In genomic region chr7:101137651-101138148, GRCh38 we compare ENCODE assay signal across 9 cellular contexts. TPM values are rescaled to one million over a fixed set of nuclear protein-coding genes. Genes with fewer than 3 reads are reported as not detected.
DNase-seq lines count a peak whose midpoint lies in the region; ATAC-seq and TF ChIP-seq lines count a peak whose summit lies in the region.
"Had no signal": no experiment of that assay in that cellular context is flagged by ENCODE, and none has a peak within 500 bp of the region (broad histone marks: within the 10 kb centered on the region; RNA-seq: fewer than 3 reads in every experiment).

No MANE protein-coding gene starts in this region.

- peak overlapping the region; percentile 62 for H4K8ac ChIP-seq in trophoblast cell (ENCODE audit: low read depth, low read length)

- BruUV-seq in Calu3 (replicated peaks; lab: Mats Ljungman, UMichigan), result no TSS peak

- TF ChIP-seq EP300 in SK-N-SH (IDR thresholded peaks at IDR 0.05; ENCODE audit: borderline replicate concordance in 1 of 2, low read depth in 1 of 2, low read length in 1 of 2), result no peak

- H3K4me3 Mint-ChIP-seq in Calu3 (ENCODE audit: low read depth, unreplicated experiment), result no peak overlapping the region

- H2AK5ac ChIP-seq in trophoblast cell (ENCODE audit: low read length), result peak overlapping the region; percentile 97

- H3K18ac ChIP-seq in trophoblast cell (ENCODE audit: low read length), result peak overlapping the region; percentile 62

- POLR2A ChIA-PET in SK-N-SH (lab: Yijun Ruan, JAX), result no interaction called here

- H2BK5ac ChIP-seq in trophoblast cell (ENCODE audit: low read depth, low read length, poor library complexity), result peak overlapping the region; percentile 43

- peak overlapping the region; percentile 58 for H4K91ac ChIP-seq in trophoblast cell (ENCODE audit: low read depth, low read length)

- H3K4ac ChIP-seq in trophoblast cell (ENCODE audit: low read depth, low read length), result no peak overlapping the region

- H3K27ac ChIP-seq in SK-N-SH (ENCODE audit: low read depth in 2 of 2, low read length in 1 of 2), result peak overlapping the region; percentile 71 to 98
- peak overlapping the region; percentile 92 for H3K27ac ChIP-seq in epithelial cell of prostate
- H3K27ac ChIP-seq in trophoblast cell (ENCODE audit: low read depth, low read length), result no peak overlapping the region

- H3K36me3 Mint-ChIP-seq in Calu3 (ENCODE audit: insufficient read depth, unreplicated experiment), result peaks cover 7% of the 10 kb centered on the region

- H2BK12ac ChIP-seq in trophoblast cell (ENCODE audit: low read length), result peak overlapping the region; percentile 90

- DNase-seq in Calu3, result no peak
- no peak for DNase-seq in SK-N-SH
- no peak for DNase-seq in epithelial cell of prostate (ENCODE audit: low read depth, low spot score)
- DNase-seq in trophoblast cell, result peak; percentile 66 to 69
- no peak for DNase-seq in DMS79 (lab: John Stamatoyannopoulos, UW)
- DNase-seq in HuH-7.5 (ENCODE audit: low spot score), result no peak
- DNase-seq in AG08395 (ENCODE audit: low spot score), result no peak

- intact Hi-C loops in Calu3 (cut with micrococcal nuclease; ENCODE audit: unreplicated experiment), result loop anchor here (1.0 kb wide), 1 partner anchor 37 kb away; no protein-coding TSS in a partner anchor

- H3K9ac ChIP-seq in SK-N-SH (peak overlapping the region; percentile 33; the same call in 1 of the 2 replicates), trophoblast cell (ENCODE audit: low read length) (no peak overlapping the region)

- H3K9me3 ChIP-seq in SK-N-SH (no peaks in the 10 kb centered on the region), trophoblast cell (ENCODE audit: insufficient read depth, low read depth, low read length) (peaks cover 3% of the 10 kb centered on the region)

- H3K4me1 ChIP-seq in SK-N-SH (ENCODE audit: control insufficient read depth in 1 of 2, insufficient read depth in 2 of 2, low read depth in 1 of 2, low read length in 1 of 2) (peaks cover 11 to 26% of the 10 kb centered on the region in 2 experiments; a peak in 3 of 4 replicates), trophoblast cell (ENCODE audit: control insufficient read depth in 1 of 2, insufficient read depth in 2 of 2, low read length in 2 of 2) (peaks cover 7 to 10% of the 10 kb centered on the region in 2 experiments)

- peak overlapping the region; percentile 96 for H3K27ac Mint-ChIP-seq in Calu3 (ENCODE audit: unreplicated experiment)

- H2AFZ ChIP-seq in SK-N-SH (ENCODE audit: low read depth) (no peak overlapping the region), trophoblast cell (ENCODE audit: insufficient read depth, low read length, poor library complexity) (no peak overlapping the region)

- H3K23ac ChIP-seq in trophoblast cell (ENCODE audit: low read length), result no peak overlapping the region

- ATAC-seq in GM21786 (IDR thresholded peaks at IDR 0.05; ENCODE audit: unreplicated experiment), result no peak

- TF ChIP-seq RAD21 in SK-N-SH (IDR thresholded peaks at IDR 0.05; ENCODE audit: low read length), result no peak

- H3F3A ChIP-seq in SK-N-SH (replicated peaks; ENCODE audit: insufficient read depth), result peaks cover 90% of the 10 kb centered on the region

- no peak overlapping the region for H3K14ac ChIP-seq in trophoblast cell (ENCODE audit: low read length)

- H3K4me3 ChIP-seq in SK-N-SH (ENCODE audit: low read depth in 2 of 2, low read length in 1 of 2), result 0 out of 4 replicates have a peak overlapping the region, but pooled peaks of 1 of the 2 experiments have one; percentile 4
- no peak overlapping the region for H3K4me3 ChIP-seq in trophoblast cell (ENCODE audit: low read depth, low read length)

- no peaks in the 10 kb centered on the region for H3K27me3 Mint-ChIP-seq in Calu3 (ENCODE audit: unreplicated experiment)

- H3K9me2 ChIP-seq in SK-N-SH, result no peaks in the 10 kb centered on the region

- H3K9me3 Mint-ChIP-seq in Calu3 (ENCODE audit: low read depth, unreplicated experiment), result no peaks in the 10 kb centered on the region

- H3K79me2 ChIP-seq in SK-N-SH (ENCODE audit: insufficient read depth), result 0 out of 2 replicates have a peak, but pooled peaks cover 7% of the 10 kb centered on the region
- no peaks in the 10 kb centered on the region for H3K79me2 ChIP-seq in trophoblast cell (ENCODE audit: control insufficient read depth, insufficient read depth, low read length, poor library complexity)

- H3K79me1 ChIP-seq in trophoblast cell (ENCODE audit: low read length), result peaks cover 6% of the 10 kb centered on the region

- H4K12ac ChIP-seq in trophoblast cell (ENCODE audit: low read depth, low read length), result no peak overlapping the region

- CTCF ChIA-PET in Calu3 (lab: Charles Lee), result no interaction called here
- CTCF ChIA-PET in SK-N-SH (lab: Yijun Ruan, JAX), result interaction anchor here (0.6 to 4.7 kb wide), 40 partner anchors 10 to 355 kb away, joined by 3 to 49 read pairs (median 4); partner anchors contain the start of genes MOGAT3, PLOD3, SERPINE1 and TRIM56

- 88% methylated on average over 8 of the region's 8 CpGs for WGBS in SK-N-SH (ENCODE audit: low lambda C conversion rate)
- WGBS in trophoblast cell (ENCODE audit: extremely low coverage, insufficient coverage, insufficient read length), result no CpG with 5 or more reads among the region's 8 CpGs

- H3K27me3 ChIP-seq in SK-N-SH (ENCODE audit: insufficient read depth) (no peaks in the 10 kb centered on the region), trophoblast cell (ENCODE audit: insufficient read depth, low read length) (no peaks in the 10 kb centered on the region)

- H3K4me1 Mint-ChIP-seq in Calu3 (ENCODE audit: low read depth, unreplicated experiment), result peaks cover 25% of the 10 kb centered on the region

- no peak for TF ChIP-seq CTCF in Calu3 (IDR thresholded peaks at IDR 0.05; ENCODE audit: unreplicated experiment)
- TF ChIP-seq CTCF in SK-N-SH (IDR thresholded peaks at IDR 0.05), result no peak

- H4K20me1 ChIP-seq in SK-N-SH (ENCODE audit: insufficient read depth), result peaks cover 54% of the 10 kb centered on the region

- H3K36me3 ChIP-seq in SK-N-SH (replicated peaks in 1 of 2; ENCODE audit: control insufficient read depth in 1 of 2, insufficient read depth in 2 of 2, low read length in 1 of 2) (peaks cover 21 to 48% of the 10 kb centered on the region in 2 experiments), trophoblast cell (ENCODE audit: control insufficient read depth in 1 of 2, insufficient read depth in 2 of 2, low read length in 2 of 2) (peaks cover 21 to 25% of the 10 kb centered on the region in 2 experiments)

- peak overlapping the region; percentile 49; the same call in 1 of the 2 replicates for H3K4me2 ChIP-seq in SK-N-SH
- H3K4me2 ChIP-seq in trophoblast cell (ENCODE audit: low read length), result no peak overlapping the region

- H2BK120ac ChIP-seq in trophoblast cell (ENCODE audit: insufficient read depth, low read length, poor library complexity), result peak overlapping the region; percentile 74

TF ChIP-seq in SK-N-SH, 30 proteins besides CTCF, POLR2A, EP300 and RAD21:
- TF ChIP-seq SMC3 (IDR thresholded peaks at IDR 0.05; ENCODE audit: low read depth, low read length) (no peak), NFIC (IDR thresholded peaks at IDR 0.05; ENCODE audit: borderline replicate concordance) (no peak), FOXM1 (IDR thresholded peaks at IDR 0.05; ENCODE audit: low read depth) (no peak), POLR2AphosphoS5 (IDR thresholded peaks at IDR 0.05; ENCODE audit: low read depth, low read length) (peak; percentile 6; the same call in 1 of the 2 replicates)
- TF ChIP-seq, protein P1, sequence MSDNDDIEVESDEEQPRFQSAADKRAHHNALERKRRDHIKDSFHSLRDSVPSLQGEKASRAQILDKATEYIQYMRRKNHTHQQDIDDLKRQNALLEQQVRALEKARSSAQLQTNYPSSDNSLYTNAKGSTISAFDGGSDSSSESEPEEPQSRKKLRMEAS (IDR thresholded peaks at IDR 0.05; ENCODE audit: low read depth), result no peak

RNA-seq across cellular contexts. Expression of gene SERPINE1, which starts 10.8 kb away (rescaled TPM):
- 1.1 and 1.8 TPM in 2 replicates for total RNA-seq in Calu3 (2022)
- polyA plus RNA-seq in SK-N-SH (2012; rRNA removed), result 4,174 and 5,753 TPM in 2 replicates
- 2,518 and 3,426 TPM in 2 replicates for polyA plus RNA-seq in SK-N-SH (2012; cell fraction: cytosol; rRNA removed)
- polyA plus RNA-seq in SK-N-SH (2012; cell fraction: nucleus; rRNA removed), result 3,662 and 5,083 TPM in 2 replicates
- polyA plus RNA-seq in trophoblast cell (2013), result 148 and 173 TPM in 2 replicates

RNA-seq across cellular contexts. Expression of gene AP1S1, which starts 16.6 kb away (rescaled TPM):
- 45.6 and 61.6 TPM in 2 replicates for total RNA-seq in Calu3 (2022)
- polyA plus RNA-seq in SK-N-SH (2012; rRNA removed), result 616 and 704 TPM in 2 replicates
- polyA plus RNA-seq in SK-N-SH (2012; cell fraction: cytosol; rRNA removed), result 481 and 593 TPM in 2 replicates
- 340 and 390 TPM in 2 replicates for polyA plus RNA-seq in SK-N-SH (2012; cell fraction: nucleus; rRNA removed)
- polyA plus RNA-seq in trophoblast cell (2013), result 59.2 and 61.3 TPM in 2 replicates

RNA-seq across cellular contexts. Expression of gene VGF, which starts 27.7 kb away (rescaled TPM):
- total RNA-seq in Calu3 (2022), result 0.14 and 0.81 TPM in 2 replicates
- 17.4 and 54.3 TPM in 2 replicates for polyA plus RNA-seq in SK-N-SH (2012; rRNA removed)
- 48.7 and 59.7 TPM in 2 replicates for polyA plus RNA-seq in SK-N-SH (2012; cell fraction: cytosol; rRNA removed)
- 65.5 and 96.9 TPM in 2 replicates for polyA plus RNA-seq in SK-N-SH (2012; cell fraction: nucleus; rRNA removed)
- polyA plus RNA-seq in trophoblast cell (2013), result 6.3 and 7.2 TPM in 2 replicates
- total RNA-seq: myocyte had no signal

RNA-seq across cellular contexts. Expression of gene NAT16, which starts 42.4 kb away (rescaled TPM):
- total RNA-seq in Calu3 (2022), result not detected in 2 replicates
- polyA plus RNA-seq in SK-N-SH (2012; rRNA removed), result 0.64 and 0.68 TPM in 2 replicates
- polyA plus RNA-seq in SK-N-SH (2012; cell fraction: cytosol; rRNA removed), result 0.51 and 0.62 TPM in 2 replicates
- 3.7 and 7.0 TPM in 2 replicates for polyA plus RNA-seq in SK-N-SH (2012; cell fraction: nucleus; rRNA removed)
- not detected in 2 replicates for polyA plus RNA-seq in trophoblast cell (2013)
- total RNA-seq: myocyte had no signal

RNA-seq across cellular contexts. Expression of gene TRIM56, which starts 52.4 kb away (rescaled TPM):
- 44.5 and 62.6 TPM in 2 replicates for total RNA-seq in Calu3 (2022)
- 2.5 and 2.9 TPM in 2 replicates for polyA plus RNA-seq in SK-N-SH (2012; rRNA removed)
- 2.4 TPM in 2 replicates for polyA plus RNA-seq in SK-N-SH (2012; cell fraction: cytosol; rRNA removed)
- 7.4 and 7.8 TPM in 2 replicates for polyA plus RNA-seq in SK-N-SH (2012; cell fraction: nucleus; rRNA removed)
- 5.4 and 5.8 TPM in 2 replicates for polyA plus RNA-seq in trophoblast cell (2013)

Comparison
In these comparisons a context has a peak if more than half of its experiments do, and no peak if none do; other contexts are left out.
1. DNase-seq: peak in trophoblast cell (2 of 2); none in Calu3 (single experiment), SK-N-SH (single experiment), epithelial cell of prostate (single experiment), DMS79 (single experiment), HuH-7.5 (single experiment) and AG08395 (single experiment).